ENCODE assay signal across 14 cellular contexts in the genomic region with DNA sequence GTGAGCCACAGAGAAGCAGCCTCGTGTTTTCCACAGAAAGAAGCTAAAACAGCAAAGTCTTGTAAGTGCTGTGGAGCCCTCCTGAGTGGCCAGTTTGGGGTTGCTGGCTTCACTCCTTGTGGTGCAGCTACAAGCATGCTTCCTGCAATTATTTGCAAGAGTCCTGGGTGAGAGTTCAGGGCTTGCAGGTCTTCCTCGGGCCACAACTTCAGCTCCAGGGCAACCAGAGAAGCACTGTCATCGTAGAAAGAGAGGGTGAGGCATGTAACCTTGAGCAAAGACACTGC. TPM values are rescaled to one million over a fixed set of nuclear protein-coding genes. Genes with fewer than 3 reads are reported as not detected.
DNase-seq lines count a peak whose midpoint lies in the region; ATAC-seq and TF ChIP-seq lines count a peak whose summit lies in the region.
"Had no signal": no experiment of that assay in that cellular context is flagged by ENCODE, and none has a peak within 500 bp of the region (broad histone marks: within the 10 kb centered on the region; RNA-seq: fewer than 3 reads in every experiment).

No MANE protein-coding gene starts in this region.

- H3K23me2 ChIP-seq in H9 (ENCODE audit: insufficient read length, low read depth, low read length, poor library complexity, severe bottlenecking), result no peaks in the 10 kb centered on the region

- H3K79me1 ChIP-seq in H9 (ENCODE audit: insufficient read depth, low read depth, low read length, poor library complexity, severe bottlenecking), result no peaks in the 10 kb centered on the region

- H4K20me1 ChIP-seq in H9 (ENCODE audit: control insufficient read depth, insufficient read depth, insufficient read length), result no peaks in the 10 kb centered on the region

- H3K4me1 Mint-ChIP-seq in H9, result peaks cover 11 to 16% of the 10 kb centered on the region in 2 experiments
- H3K4me1 Mint-ChIP-seq: CD8-positive, alpha-beta memory T cell had no signal

- H3K27ac ChIP-seq in H9 (ENCODE audit: insufficient read length, low read depth, low read length), result no peak overlapping the region
- no peak overlapping the region for H3K27ac ChIP-seq in parathyroid adenoma
- H3K27ac ChIP-seq in vagina, result no peak overlapping the region
- H3K27ac ChIP-seq: HL-60 had no signal

- H3K4ac ChIP-seq in H9 (ENCODE audit: low read depth, low read length), result no peak overlapping the region

- ATAC-seq in left ventricle myocardium superior (no peak), SK-N-SH treated with all-trans-retinoic acid at 6 μM for 48 hours (no peak)
- ATAC-seq: HCT116 had no signal

- no peak overlapping the region for H4K8ac ChIP-seq in H9 (replicated peaks; ENCODE audit: insufficient read length, low read depth, low read length)

- TF ChIP-seq POLR2A in vagina (IDR thresholded peaks at IDR 0.05), result no peak

- TF ChIP-seq CTCF in H9 (conservative IDR thresholded peaks at IDR 0.05) (no peak), parathyroid adenoma (IDR thresholded peaks at IDR 0.05) (no peak), vagina (IDR thresholded peaks at IDR 0.05) (no peak)

- H3K27me3 Mint-ChIP-seq in H9 (ENCODE audit: low read depth), result no peaks in the 10 kb centered on the region

- peak; percentile 26 for DNase-seq in H9
- peak; percentile 49 for DNase-seq in ecto neural progenitor cell (ENCODE audit: low spot score)
- DNase-seq in vagina (ENCODE audit: extremely low spot score in 2 of 2), result peak; percentile 43 to 79
- DNase-seq in left ventricle myocardium superior, result no peak
- no peak for DNase-seq in NCI-H187 (lab: John Stamatoyannopoulos, UW)
- DNase-seq: BE2C; CD8-positive, alpha-beta memory T cell; DMS53; GF-D8 had no signal

- no peak overlapping the region for H4K91ac ChIP-seq in H9 (ENCODE audit: insufficient read length, low read depth, low read length)

- no peak overlapping the region for H2BK120ac ChIP-seq in H9 (ENCODE audit: low read depth, low read length, poor library complexity, severe bottlenecking)

- H3K9me3 Mint-ChIP-seq in H9, result peaks cover 7 to 10% of the 10 kb centered on the region in 2 experiments; a peak in 4 of 5 replicates

- H3K4me2 ChIP-seq in H9 (ENCODE audit: insufficient read depth, insufficient read length, low read length) (no peak overlapping the region), parathyroid adenoma (ENCODE audit: low read length) (no peak overlapping the region)

- no peak overlapping the region for H2BK5ac ChIP-seq in H9 (ENCODE audit: insufficient read length, low read length)

- H3K9ac ChIP-seq in H9 (ENCODE audit: extremely low read depth, insufficient read length, low read length) (no peak overlapping the region), parathyroid adenoma (no peak overlapping the region)

- H2AK5ac ChIP-seq in H9 (ENCODE audit: insufficient read length, low read length), result no peak overlapping the region

- H2BK12ac ChIP-seq in H9 (ENCODE audit: insufficient read length, low read depth, low read length), result no peak overlapping the region

- intact Hi-C loops in vagina (cut with DNase I) (no loop called here), left ventricle myocardium superior (cut with micrococcal nuclease) (no loop called here)

- no peaks in the 10 kb centered on the region for H3K9me3 ChIP-seq in H9 (ENCODE audit: control insufficient read depth, low read depth, low read length)
- H3K9me3 ChIP-seq in parathyroid adenoma (ENCODE audit: control insufficient read depth, low read length), result no peaks in the 10 kb centered on the region
- H3K9me3 ChIP-seq in vagina, result no peaks in the 10 kb centered on the region
- H3K9me3 ChIP-seq: BE2C, Caco-2 had no signal

- H3T11ph ChIP-seq in H9 (ENCODE audit: low read length), result no peak overlapping the region

- H3K27me3 ChIP-seq in H9 (ENCODE audit: insufficient read depth, low read length) (no peaks in the 10 kb centered on the region), parathyroid adenoma (ENCODE audit: control insufficient read depth, insufficient read depth, low read length) (no peaks in the 10 kb centered on the region), vagina (peaks cover 3% of the 10 kb centered on the region)
- H3K27me3 ChIP-seq: BE2C had no signal

- H2BK15ac ChIP-seq in H9 (ENCODE audit: low read depth, low read length), result no peak overlapping the region

- H2AFZ ChIP-seq in H9 (ENCODE audit: low read length), result no peak overlapping the region
- peak overlapping the region; percentile 66 for H2AFZ ChIP-seq in parathyroid adenoma

- no peak overlapping the region for H3K4me3 Mint-ChIP-seq in H9
- H3K4me3 Mint-ChIP-seq: CD8-positive, alpha-beta memory T cell had no signal

- WGBS in H9 (ENCODE audit: extremely low coverage, insufficient read length, low lambda C conversion rate), result no CpG with 5 or more reads among the region's 3 CpGs

- H3K36me3 ChIP-seq in parathyroid adenoma (ENCODE audit: control insufficient read depth, insufficient read depth, low read length), result no peaks in the 10 kb centered on the region
- no peaks in the 10 kb centered on the region for H3K36me3 ChIP-seq in vagina
- H3K36me3 ChIP-seq: BE2C had no signal

- no peak overlapping the region for H3K56ac ChIP-seq in H9 (ENCODE audit: insufficient read length, low read depth, low read length)

- H3K4me1 ChIP-seq in H9 (ENCODE audit: insufficient read depth, low read length), result no peaks in the 10 kb centered on the region
- H3K4me1 ChIP-seq in parathyroid adenoma, result peaks cover 6% of the 10 kb centered on the region
- no peaks in the 10 kb centered on the region for H3K4me1 ChIP-seq in vagina
- H3K4me1 ChIP-seq: BE2C, Caco-2 had no signal

- H3K18ac ChIP-seq in H9 (ENCODE audit: insufficient read length, low read depth, low read length), result no peak overlapping the region

- H3K23ac ChIP-seq in H9 (ENCODE audit: insufficient read length, low read depth, low read length), result no peak overlapping the region

- no peak overlapping the region for H2BK20ac ChIP-seq in H9 (ENCODE audit: low read depth, low read length, poor library complexity, severe bottlenecking)

- H3K79me2 ChIP-seq in H9 (ENCODE audit: insufficient read depth, low read length), result no peaks in the 10 kb centered on the region
- no peaks in the 10 kb centered on the region for H3K79me2 ChIP-seq in parathyroid adenoma

- H3K4me3 ChIP-seq in parathyroid adenoma (ENCODE audit: low read depth, low read length) (no peak overlapping the region), vagina (no peak overlapping the region)

- no peak overlapping the region for H3K27ac Mint-ChIP-seq in H9
- H3K27ac Mint-ChIP-seq: CD8-positive, alpha-beta memory T cell had no signal

- no peak overlapping the region for H4K5ac ChIP-seq in H9 (ENCODE audit: insufficient read length, low read depth, low read length)

- H3K36me3 Mint-ChIP-seq in H9 (ENCODE audit: insufficient read depth in 1 of 3, low read depth in 3 of 3), result peaks cover 0 to 12% (median 7%) of the 10 kb centered on the region in 3 experiments; a peak in 3 of 7 replicates
- H3K36me3 Mint-ChIP-seq: CD8-positive, alpha-beta memory T cell had no signal

- H3K14ac ChIP-seq in H9 (ENCODE audit: insufficient read depth, low read length), result no peak overlapping the region

TF ChIP-seq in SK-N-SH treated with all-trans-retinoic acid at 6 μM for 48 hours, 23 proteins besides CTCF, POLR2A, EP300 and RAD21:
- no peak for TF ChIP-seq ZNF8 (CRISPR knock-in tag; IDR thresholded peaks at IDR 0.05)

RNA-seq across cellular contexts. Expression of gene SHISA6, which starts 37.9 kb away (rescaled TPM):
- total RNA-seq in H9 (2021) (1.9 and 2.9 TPM in 2 replicates), vagina (1.5 TPM), left ventricle myocardium superior (0.59 TPM)
- total RNA-seq: CD8-positive, alpha-beta memory T cell had no signal

Comparison
In these comparisons a context has a peak if more than half of its experiments do, and no peak if none do; other contexts are left out.
1. DNase-seq: peak in H9 (single experiment), ecto neural progenitor cell (single experiment) and vagina (2 of 2); none in left ventricle myocardium superior (single experiment) and NCI-H187 (0 of 2).